In the genomic region with DNA sequence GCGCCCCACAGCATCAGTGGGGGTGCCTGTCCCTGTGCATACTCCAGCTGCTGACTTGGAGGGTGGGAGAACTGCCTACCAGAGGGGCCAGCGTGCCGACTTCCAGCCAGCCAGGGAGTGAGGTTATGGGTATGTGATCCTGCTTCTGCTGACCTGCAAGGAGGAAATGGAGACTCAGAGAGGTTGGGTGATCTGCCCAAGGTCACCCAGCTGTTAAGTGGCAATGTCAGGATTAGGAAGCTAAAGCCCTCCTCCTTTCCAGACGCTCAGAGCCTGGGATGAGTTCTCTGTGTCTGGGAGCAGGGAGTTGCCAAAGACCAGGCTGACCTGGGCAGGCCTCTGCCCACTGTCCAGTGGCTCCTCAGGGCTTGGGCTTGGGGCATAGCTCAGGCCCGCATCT, we compare ENCODE assay signal across 15 cellular contexts.
"Had no signal": no experiment of that assay in that cellular context is flagged by ENCODE, and none has a peak within 500 bp of the region (broad histone marks: within the 10 kb centered on the region; RNA-seq: fewer than 3 reads in every experiment).

No MANE protein-coding gene starts in this region.

- DNase-seq: activated CD4-positive, alpha-beta T cell treated with anti-CD3 and anti-CD28 coated beads for 4 hours; activated CD8-positive, alpha-beta memory T cell treated with anti-CD3 and anti-CD28 coated beads, Interleukin-2, amount 50 U/mL, for 4 hours; activated CD8-positive, alpha-beta T cell treated with anti-CD3 and anti-CD28 coated beads for 36 hours; activated naive CD4-positive, alpha-beta T cell; activated naive CD8-positive, alpha-beta T cell treated with anti-CD3 and anti-CD28 coated beads, Interleukin-2, amount 50 U/mL, for 24 hours; central memory CD4-positive, alpha-beta T cell; effector memory CD8-positive, alpha-beta T cell; erythroblast; stimulated activated CD4-positive, alpha-beta T cell treated with anti-CD3 and anti-CD28 coated beads, Interleukin-2, amount 100 ng/mL, for 24 hours; stimulated activated naive CD4-positive, alpha-beta T cell; substantia nigra; T-cell; WERI-Rb-1 had no signal

- H3K4me3 Mint-ChIP-seq: activated CD8-positive, alpha-beta T cell treated with anti-CD3 and anti-CD28 coated beads for 36 hours; activated naive CD8-positive, alpha-beta T cell treated with anti-CD3 and anti-CD28 coated beads, Interleukin-2, amount 50 U/mL, for 24 hours; effector memory CD8-positive, alpha-beta T cell; memory B cell; T-cell had no signal

- H3K9me3 Mint-ChIP-seq: activated CD8-positive, alpha-beta T cell treated with anti-CD3 and anti-CD28 coated beads for 36 hours; activated naive CD8-positive, alpha-beta T cell treated with anti-CD3 and anti-CD28 coated beads, Interleukin-2, amount 50 U/mL, for 24 hours; effector memory CD8-positive, alpha-beta T cell; memory B cell; T-cell had no signal

- H3K36me3 Mint-ChIP-seq: memory B cell, T-cell had no signal

- H3K4me1 Mint-ChIP-seq: activated naive CD8-positive, alpha-beta T cell treated with anti-CD3 and anti-CD28 coated beads, Interleukin-2, amount 50 U/mL, for 24 hours; memory B cell; T-cell had no signal

- ATAC-seq: activated CD8-positive, alpha-beta T cell treated with anti-CD3 and anti-CD28 coated beads for 36 hours; activated naive CD8-positive, alpha-beta T cell treated with anti-CD3 and anti-CD28 coated beads, Interleukin-2, amount 50 U/mL, for 24 hours; effector memory CD8-positive, alpha-beta T cell; T-cell had no signal

- H3K27me3 Mint-ChIP-seq: activated CD8-positive, alpha-beta T cell treated with anti-CD3 and anti-CD28 coated beads for 36 hours; activated naive CD8-positive, alpha-beta T cell treated with anti-CD3 and anti-CD28 coated beads, Interleukin-2, amount 50 U/mL, for 24 hours had no signal

- H3K36me3 ChIP-seq: WERI-Rb-1 had no signal

- H3K27ac Mint-ChIP-seq: activated CD8-positive, alpha-beta T cell treated with anti-CD3 and anti-CD28 coated beads for 36 hours; activated naive CD8-positive, alpha-beta T cell treated with anti-CD3 and anti-CD28 coated beads, Interleukin-2, amount 50 U/mL, for 24 hours; effector memory CD8-positive, alpha-beta T cell; memory B cell; T-cell had no signal

- FAIRE-seq: astrocyte had no signal

- H3K27ac ChIP-seq: WERI-Rb-1 had no signal
